ENCODE assay signal across 2 cellular contexts in genomic region chr1:167263784-167264464, GRCh38.
TF ChIP-seq lines count a peak whose summit lies in the region.

No MANE protein-coding gene starts in this region.

TF ChIP-seq in SK-N-SH treated with all-trans-retinoic acid at 6 μM for 48 hours, 23 proteins besides CTCF, POLR2A, EP300 and RAD21 (continued from another document):
- TF ChIP-seq TSHZ2 (CRISPR knock-in tag; IDR thresholded peaks at IDR 0.05) (no peak), ZNF565 (CRISPR knock-in tag; conservative IDR thresholded peaks at IDR 0.05; ENCODE audit: low read depth) (no peak), PATZ1 (CRISPR knock-in tag; IDR thresholded peaks at IDR 0.05; ENCODE audit: borderline replicate concordance) (no peak), TCF4 (CRISPR knock-in tag; IDR thresholded peaks at IDR 0.05; ENCODE audit: borderline replicate concordance) (no peak), RARB (CRISPR knock-in tag; IDR thresholded peaks at IDR 0.05) (no peak), ZNF70 (CRISPR knock-in tag; IDR thresholded peaks at IDR 0.05) (no peak)
TF ChIP-seq in SK-N-SH treated with all-trans-retinoic acid at 6 μM for 48 hours: peak in this region for 0.

TF ChIP-seq in SK-N-SH, 30 proteins besides CTCF, POLR2A, EP300 and RAD21 (continued from another document):
- TF ChIP-seq PBX3 (IDR thresholded peaks at IDR 0.05) (no peak), JUND (IDR thresholded peaks at IDR 0.05) (no peak), USF2 (IDR thresholded peaks at IDR 0.05; ENCODE audit: borderline replicate concordance, low read depth, low read length) (no peak), USF1 (IDR thresholded peaks at IDR 0.05; ENCODE audit: borderline replicate concordance, low read depth) (no peak), RFX5 (IDR thresholded peaks at IDR 0.05; ENCODE audit: low read length) (no peak), MAX (IDR thresholded peaks at IDR 0.05; ENCODE audit: low read depth) (no peak), YY1 (IDR thresholded peaks at IDR 0.05; ENCODE audit: low read depth) (no peak), TEAD4 (IDR thresholded peaks at IDR 0.05; ENCODE audit: borderline replicate concordance, insufficient read depth) (no peak), GABPA (IDR thresholded peaks at IDR 0.05; ENCODE audit: low read depth) (no peak), NFIC (IDR thresholded peaks at IDR 0.05; ENCODE audit: borderline replicate concordance) (no peak), GATA2 (CRISPR knock-in tag; IDR thresholded peaks at IDR 0.05) (no peak), TAF1 (IDR thresholded peaks at IDR 0.05; ENCODE audit: borderline replicate concordance, low read depth, low read length) (no peak), TCF12 (IDR thresholded peaks at IDR 0.05) (no peak), NRF1 (IDR thresholded peaks at IDR 0.05; ENCODE audit: low read depth, low read length) (no peak), RXRA (IDR thresholded peaks at IDR 0.05; ENCODE audit: borderline replicate concordance, low read depth) (no peak), CHD2 (IDR thresholded peaks at IDR 0.05; ENCODE audit: low read length, partially characterized antibody) (no peak), RCOR1 (IDR thresholded peaks at IDR 0.05; ENCODE audit: low read length) (no peak)
